Comparison of ENCODE assay signal across 11 cellular contexts in genomic region chr4:184267206-184267608, GRCh38. TPM values are rescaled to one million over a fixed set of nuclear protein-coding genes. Genes with fewer than 3 reads are reported as not detected.
A peak's percentile ranks its signal among the peaks of the same experiment; 100 is the strongest.
DNase-seq lines count a peak whose midpoint lies in the region; ATAC-seq and TF ChIP-seq lines count a peak whose summit lies in the region.
"Had no signal": no experiment of that assay in that cellular context is flagged by ENCODE, and none has a peak within 500 bp of the region (broad histone marks: within the 10 kb centered on the region; RNA-seq: fewer than 3 reads in every experiment).

No MANE protein-coding gene starts in this region.

- no peak for ATAC-seq in activated T-cell treated with anti-CD3 and anti-CD28 coated beads, Interleukin-2, amount 50 U/mL, for 72 hours (replicated peaks in 1 of 2)
- ATAC-seq in GM21576 (IDR thresholded peaks at IDR 0.05; ENCODE audit: unreplicated experiment): no peak

- H3K4me3 Mint-ChIP-seq in activated T-cell treated with anti-CD3 and anti-CD28 coated beads, Interleukin-2, amount 50 U/mL, for 72 hours: peak overlapping the region; percentile 79 to 82

- DNase-seq in activated T-cell treated with anti-CD3 and anti-CD28 coated beads, Interleukin-2, amount 50 U/mL, for 72 hours: no peak
- no peak for DNase-seq in activated T-cell treated with anti-CD3 and anti-CD28 coated beads for 4 hours
- no peak for DNase-seq in stomach
- DNase-seq in NCI-H1105 treated with DMSO at 0.1 percent for 48 hours (lab: John Stamatoyannopoulos, UW): no peak
- no peak for DNase-seq in superior temporal gyrus (ENCODE audit: extremely low spot score)
- DNase-seq: NCI-H1930 had no signal

- peak overlapping the region; percentile 46 for H3K4me3 ChIP-seq in OCI-LY1 (ENCODE audit: low read depth, low read length, poor library complexity, severe bottlenecking)
- H3K4me3 ChIP-seq in stomach: no peak overlapping the region

- 31 to 69% (median 50%) methylated on average over 1 of the region's 1 CpG for WGBS in stomach, 5 donors

- no peak for TF ChIP-seq POLR2A in stomach (IDR thresholded peaks at IDR 0.05)

- no peaks in the 10 kb centered on the region for H3K9me2 ChIP-seq in OCI-LY1 (ENCODE audit: low read depth, low read length)

- H3K27me3 ChIP-seq in OCI-LY1 (ENCODE audit: insufficient read depth, low read length) (no peaks in the 10 kb centered on the region), stomach (no peaks in the 10 kb centered on the region)
- H3K27me3 ChIP-seq: adrenal gland, esophagus muscularis mucosa had no signal

- TF ChIP-seq CTCF in OCI-LY1 (IDR thresholded peaks at IDR 0.05; ENCODE audit: low read length): no peak
- TF ChIP-seq CTCF in stomach (IDR thresholded peaks at IDR 0.05): no peak

- H3K27ac ChIP-seq in OCI-LY1 (ENCODE audit: low read depth, low read length, poor library complexity, severe bottlenecking) (peak overlapping the region; percentile 90), cingulate gyrus (ENCODE audit: low read depth, low read length) (peak overlapping the region; percentile 88), stomach (peak overlapping the region in 4 of 5 donors; percentile 70 to 85 (median 76))

- H4K20me1 ChIP-seq in OCI-LY1 (ENCODE audit: insufficient read depth, low read length): no peaks in the 10 kb centered on the region

- H3K9me3 ChIP-seq in OCI-LY1 (ENCODE audit: low read length): no peaks in the 10 kb centered on the region
- no peaks in the 10 kb centered on the region for H3K9me3 ChIP-seq in stomach
- H3K9me3 ChIP-seq: adrenal gland, esophagus muscularis mucosa had no signal

- H3K9ac ChIP-seq in OCI-LY1 (ENCODE audit: low read length): no peak overlapping the region; the same call in 1 of the 2 replicates

- H3K4me1 ChIP-seq in OCI-LY1 (ENCODE audit: insufficient read depth, low read length, severe bottlenecking) (peaks cover 50% of the 10 kb centered on the region), stomach (peaks cover 0 to 33% (median 9%) of the 10 kb centered on the region in 4 donors)
- H3K4me1 ChIP-seq: adrenal gland had no signal

- peak overlapping the region; percentile 92 for H3K27ac Mint-ChIP-seq in activated T-cell treated with anti-CD3 and anti-CD28 coated beads, Interleukin-2, amount 50 U/mL, for 72 hours

- H3K9me3 Mint-ChIP-seq in activated T-cell treated with anti-CD3 and anti-CD28 coated beads, Interleukin-2, amount 50 U/mL, for 72 hours: peaks cover 0 to 3% of the 10 kb centered on the region in 2 donors

- H2AFZ ChIP-seq in OCI-LY1 (ENCODE audit: low read length): no peak overlapping the region

- H3F3A ChIP-seq in OCI-LY1 (ENCODE audit: insufficient read depth, low read length): peaks cover 8% of the 10 kb centered on the region

- intact Hi-C loops in stomach (cut with DNase I; ENCODE audit: low total_unique reads): loop anchor here (5.0 kb wide), 1 partner anchor 275 kb away; no protein-coding TSS in a partner anchor

- H3K36me3 ChIP-seq in OCI-LY1 (ENCODE audit: insufficient read depth, low read length): no peaks in the 10 kb centered on the region
- no peaks in the 10 kb centered on the region for H3K36me3 ChIP-seq in stomach
- H3K36me3 ChIP-seq: adrenal gland, esophagus muscularis mucosa had no signal

- no peak for TF ChIP-seq EP300 in stomach (IDR thresholded peaks at IDR 0.05)

- H3K79me2 ChIP-seq in OCI-LY1 (ENCODE audit: insufficient read depth, low read length): no peaks in the 10 kb centered on the region

- H3K27me3 Mint-ChIP-seq in activated T-cell treated with anti-CD3 and anti-CD28 coated beads, Interleukin-2, amount 50 U/mL, for 72 hours (ENCODE audit: low read depth): no peaks in the 10 kb centered on the region

- H3K4me1 Mint-ChIP-seq in activated T-cell treated with anti-CD3 and anti-CD28 coated beads, Interleukin-2, amount 50 U/mL, for 72 hours (ENCODE audit: low read depth): peaks cover 85% of the 10 kb centered on the region

- peak overlapping the region; percentile 53 for H3K4me2 ChIP-seq in OCI-LY1 (ENCODE audit: low read length)

- peaks cover 0 to 1% of the 10 kb centered on the region in 2 donors for H3K36me3 Mint-ChIP-seq in activated T-cell treated with anti-CD3 and anti-CD28 coated beads, Interleukin-2, amount 50 U/mL, for 72 hours (ENCODE audit: insufficient read depth in 2 of 2)

RNA-seq across cellular contexts. Expression of gene ENPP6, which starts 49.5 kb away (rescaled TPM):
- under 1 TPM; 0.24 to 0.81 TPM for total RNA-seq in activated T-cell treated with anti-CD3 and anti-CD28 coated beads, Interleukin-2, amount 50 U/mL, for 72 hours
- 1 to 10 TPM in 1 of 5 donors, not detected in 4; 3.5 TPM for total RNA-seq in stomach
- polyA plus RNA-seq in stomach: under 1 TPM; 0.25 to 0.93 (median 0.46) TPM
